In genomic region chr1:45205910-45206721, GRCh38 we compare ENCODE assay signal across 1 cellular context.
TF ChIP-seq lines count a peak whose summit lies in the region.

Gene ZSWIM5 (minus strand): TSS chr1:45206605. CDS start chr1:45206350, 255 bp downstream.

TF ChIP-seq in HCT116, 20 proteins besides CTCF, POLR2A, EP300 and RAD21 (continued from another document):
- no peak for TF ChIP-seq EGR1 (IDR thresholded peaks at IDR 0.05; ENCODE audit: low read depth)
- TF ChIP-seq REST (IDR thresholded peaks at IDR 0.05; ENCODE audit: low read depth): no peak
- no peak for TF ChIP-seq ATF3 (IDR thresholded peaks at IDR 0.05)
TF ChIP-seq in HCT116: peak in this region for 5.
